8 cellular contexts compared by ENCODE assay signal in genomic region chr17:77127735-77128361, GRCh38. TPM values are rescaled to one million over a fixed set of nuclear protein-coding genes. Genes with fewer than 3 reads are reported as not detected.
DNase-seq lines count a peak whose midpoint lies in the region; ATAC-seq, FAIRE-seq and TF ChIP-seq lines count a peak whose summit lies in the region.

No MANE protein-coding gene starts in this region.

- no peak for TF ChIP-seq CTCF in sigmoid colon (IDR thresholded peaks at IDR 0.05)

- FAIRE-seq in urothelium cell line (lab: Jason Lieb, UNC): no peak

- no peaks in the 10 kb centered on the region for H3K36me3 ChIP-seq in effector memory CD4-positive, alpha-beta T cell (ENCODE audit: control insufficient read depth, insufficient read depth, low read length)
- no peaks in the 10 kb centered on the region for H3K36me3 ChIP-seq in sigmoid colon

- H3K4me3 ChIP-seq in effector memory CD4-positive, alpha-beta T cell (ENCODE audit: insufficient read depth, low read depth, low read length, poor library complexity, severe bottlenecking): peak overlapping the region; percentile 3
- H3K4me3 ChIP-seq in sigmoid colon: no peak overlapping the region

- TF ChIP-seq EP300 in sigmoid colon (IDR thresholded peaks at IDR 0.05): peak in 2 of 4 donors; percentile 70 to 71

- TF ChIP-seq POLR2A in sigmoid colon (IDR thresholded peaks at IDR 0.05): peak in 1 of 2 donors; percentile 6

- H3K27ac ChIP-seq in effector memory CD4-positive, alpha-beta T cell (ENCODE audit: insufficient read depth, low read length, poor library complexity, severe bottlenecking): peak overlapping the region; percentile 67
- peak overlapping the region; percentile 42 to 78 (median 50) for H3K27ac ChIP-seq in sigmoid colon

- H3K27me3 ChIP-seq in effector memory CD4-positive, alpha-beta T cell (replicated peaks; ENCODE audit: control insufficient read depth, insufficient read depth, low read length, poor library complexity, severe bottlenecking): no peaks in the 10 kb centered on the region
- H3K27me3 ChIP-seq in sigmoid colon: no peaks in the 10 kb centered on the region

- peak; percentile 64 for DNase-seq in G401 (ENCODE audit: low spot score)
- peak; percentile 83 for DNase-seq in activated CD8-positive, alpha-beta memory T cell treated with anti-CD3 and anti-CD28 coated beads for 24 hours
- DNase-seq in effector memory CD4-positive, alpha-beta T cell: peak; percentile 40 to 67 (median 46)
- peak; percentile 77 for DNase-seq in sigmoid colon
- DNase-seq in urothelium cell line (ENCODE audit: low spot score): peak; percentile 67
- DNase-seq in SKM-1 (lab: John Stamatoyannopoulos, UW; ENCODE audit: unreplicated experiment): no peak

- 54 to 59% methylated on average over 18 of the region's 18 CpGs for WGBS in sigmoid colon, 2 donors

- in situ Hi-C loops in G401 (cut with HindIII; ENCODE audit: low sequenced_read_pairs): no loop called here

- H3K4me1 ChIP-seq in effector memory CD4-positive, alpha-beta T cell (ENCODE audit: control insufficient read depth, insufficient read depth, low read length, poor library complexity, severe bottlenecking): peaks cover 17% of the 10 kb centered on the region
- peaks cover 0 to 21% (median 12%) of the 10 kb centered on the region in 4 donors for H3K4me1 ChIP-seq in sigmoid colon

- intact Hi-C loops in sigmoid colon (cut with DNase I): no loop called here

- no peak for ATAC-seq in SK-N-SH treated with all-trans-retinoic acid at 6 μM for 48 hours
- no peak for ATAC-seq in HG03565 (IDR thresholded peaks at IDR 0.05; ENCODE audit: unreplicated experiment)

- H3K9me3 ChIP-seq in effector memory CD4-positive, alpha-beta T cell (ENCODE audit: control insufficient read depth, low read length): no peaks in the 10 kb centered on the region
- H3K9me3 ChIP-seq in sigmoid colon: no peaks in the 10 kb centered on the region

TF ChIP-seq in SK-N-SH treated with all-trans-retinoic acid at 6 μM for 48 hours, 23 proteins besides CTCF, POLR2A, EP300 and RAD21:
- TF ChIP-seq PPARA (CRISPR knock-in tag; IDR thresholded peaks at IDR 0.05; ENCODE audit: borderline replicate concordance) (no peak), ARNTL (CRISPR knock-in tag; IDR thresholded peaks at IDR 0.05; ENCODE audit: borderline replicate concordance, low read depth) (no peak), RARB (CRISPR knock-in tag; IDR thresholded peaks at IDR 0.05) (no peak)
- TF ChIP-seq, protein P1, sequence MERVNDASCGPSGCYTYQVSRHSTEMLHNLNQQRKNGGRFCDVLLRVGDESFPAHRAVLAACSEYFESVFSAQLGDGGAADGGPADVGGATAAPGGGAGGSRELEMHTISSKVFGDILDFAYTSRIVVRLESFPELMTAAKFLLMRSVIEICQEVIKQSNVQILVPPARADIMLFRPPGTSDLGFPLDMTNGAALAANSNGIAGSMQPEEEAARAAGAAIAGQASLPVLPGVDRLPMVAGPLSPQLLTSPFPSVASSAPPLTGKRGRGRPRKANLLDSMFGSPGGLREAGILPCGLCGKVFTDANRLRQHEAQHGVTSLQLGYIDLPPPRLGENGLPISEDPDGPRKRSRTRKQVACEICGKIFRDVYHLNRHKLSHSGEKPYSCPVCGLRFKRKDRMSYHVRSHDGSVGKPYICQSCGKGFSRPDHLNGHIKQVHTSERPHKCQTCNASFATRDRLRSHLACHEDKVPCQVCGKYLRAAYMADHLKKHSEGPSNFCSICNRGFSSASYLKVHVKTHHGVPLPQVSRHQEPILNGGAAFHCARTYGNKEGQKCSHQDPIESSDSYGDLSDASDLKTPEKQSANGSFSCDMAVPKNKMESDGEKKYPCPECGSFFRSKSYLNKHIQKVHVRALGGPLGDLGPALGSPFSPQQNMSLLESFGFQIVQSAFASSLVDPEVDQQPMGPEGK (CRISPR knock-in tag; IDR thresholded peaks at IDR 0.05; ENCODE audit: borderline replicate concordance): no peak

RNA-seq across cellular contexts. Expression of gene SEC14L1, which starts 12.9 kb away (rescaled TPM):
- 48.1 and 58.3 TPM in 2 replicates for total RNA-seq in G401 (2014; rRNA removed; shearing (Covaris generic))
- total RNA-seq in sigmoid colon: 10 to 100 TPM; 18.9 to 39.9 (median 24.4) TPM
- 10 to 100 TPM in 2 of 3 donors, 1 to 10 TPM in 1; 9.6 to 33.4 (median 20.1) TPM for polyA plus RNA-seq in sigmoid colon
